27 cellular contexts compared by ENCODE assay signal in the genomic region with DNA sequence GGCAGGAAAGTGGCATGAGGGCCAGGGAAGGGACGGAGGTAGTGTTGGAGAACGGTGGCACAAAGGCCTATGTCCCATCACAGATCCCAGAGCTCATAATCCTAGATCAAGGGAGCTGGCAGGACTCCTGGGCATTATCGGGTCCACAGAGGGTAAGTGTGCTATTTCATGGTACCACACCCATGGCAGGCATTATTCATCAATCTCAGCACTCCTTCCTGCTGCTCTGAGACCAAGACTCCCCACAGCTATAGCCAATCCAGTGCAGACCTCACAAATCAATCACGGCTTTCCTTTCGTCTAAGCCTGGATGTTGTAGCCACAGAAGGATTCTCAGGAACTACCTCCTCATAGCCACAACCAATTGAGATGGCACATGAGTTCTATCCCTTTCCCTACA.
DNase-seq lines count a peak whose midpoint lies in the region; ATAC-seq, FAIRE-seq and TF ChIP-seq lines count a peak whose summit lies in the region.
"Had no signal": no experiment of that assay in that cellular context is flagged by ENCODE, and none has a peak within 500 bp of the region (broad histone marks: within the 10 kb centered on the region; RNA-seq: fewer than 3 reads in every experiment).

No MANE protein-coding gene starts in this region.

- intact Hi-C loops in K562 (cut with micrococcal nuclease) (loop anchor here (10.0 kb wide), 1 partner anchor 465 kb away; no protein-coding TSS in a partner anchor), natural killer cell (cut with micrococcal nuclease) (loop anchor here (5.0 kb wide), 1 partner anchor 267 kb away; no protein-coding TSS in a partner anchor), posterior cingulate gyrus (cut with DNase I) (no loop called here)

- DNase-seq in CD8-positive, alpha-beta memory T cell: no peak
- DNase-seq in T-helper 17 cell (no peak), K562 (ENCODE audit: extremely low read depth in 1 of 4, low spot score in 3 of 4) (no peak), natural killer cell (no peak), posterior cingulate gyrus (no peak)
- DNase-seq in activated CD4-positive, alpha-beta T cell treated with anti-CD3 and anti-CD28 coated beads, Interleukin-2, amount 50 U/mL, for 48 hours: no peak
- DNase-seq: activated CD4-positive, CD25-positive, alpha-beta regulatory T cell; activated CD8-positive, alpha-beta memory T cell treated with anti-CD3 and anti-CD28 coated beads for 24 hours; Caco-2; central memory CD4-positive, alpha-beta T cell; DMS79 treated with DMSO at 0.1 percent for 48 hours; islet precursor cell; NCI-H1436; NCI-H2081 treated with DMSO at 0.1 percent for 48 hours; NCI-H345; NCI-H774; right cardiac atrium; SJCRH30; spleen; stimulated activated CD4-positive, alpha-beta T cell treated with anti-CD3 and anti-CD28 coated beads, Interleukin-2, amount 100 ng/mL, for 48 hours; upper lobe of right lung had no signal

- peaks cover 0 to 13% of the 10 kb centered on the region in 2 donors for H3K27me3 Mint-ChIP-seq in CD8-positive, alpha-beta memory T cell
- H3K27me3 Mint-ChIP-seq in T-helper 17 cell (no peaks in the 10 kb centered on the region), natural killer cell (ENCODE audit: low read depth in 2 of 2) (no peaks in the 10 kb centered on the region)
- H3K27me3 Mint-ChIP-seq: activated naive CD4-positive, alpha-beta T cell treated with anti-CD3 and anti-CD28 coated beads, Interleukin-2, amount 50 U/mL, for 24 hours had no signal

- no peak for TF ChIP-seq POLR2A in K562 (conservative IDR thresholded peaks at IDR 0.05)
- no peak for TF ChIP-seq POLR2A in gastroesophageal sphincter (IDR thresholded peaks at IDR 0.05)

- H3K36me3 ChIP-seq in CD8-positive, alpha-beta memory T cell (ENCODE audit: insufficient read depth, low read length): peaks cover 41% of the 10 kb centered on the region
- H3K36me3 ChIP-seq in K562 (ENCODE audit: control insufficient read depth, insufficient read depth, low read length) (peaks cover 6% of the 10 kb centered on the region; the same call in 1 of the 3 replicates), gastroesophageal sphincter (peaks cover 0 to 80% of the 10 kb centered on the region in 2 donors)
- H3K36me3 ChIP-seq: HAP-1 had no signal

- H3K4me1 Mint-ChIP-seq in CD8-positive, alpha-beta memory T cell: peaks cover 3 to 9% (median 4%) of the 10 kb centered on the region in 3 donors
- H3K4me1 Mint-ChIP-seq in T-helper 17 cell (peaks cover 14% of the 10 kb centered on the region), natural killer cell (peaks cover 32 to 42% of the 10 kb centered on the region in 2 donors)
- H3K4me1 Mint-ChIP-seq: activated naive CD4-positive, alpha-beta T cell treated with anti-CD3 and anti-CD28 coated beads, Interleukin-2, amount 50 U/mL, for 24 hours had no signal

- H3K9me1 ChIP-seq in K562 (ENCODE audit: control insufficient read depth, insufficient read depth, low read length): peaks cover 2% of the 10 kb centered on the region

- CTCF ChIA-PET in CD8-positive, alpha-beta memory T cell (lab: Charles Lee): interaction anchor here (1.1 to 1.7 kb wide), 2 partner anchors 18 to 19 kb away, joined by 3 to 6 read pairs; no protein-coding TSS in a partner anchor
- CTCF ChIA-PET in K562 (lab: Yijun Ruan, JAX; ENCODE audit: low intra/inter-chr PET ratio): no interaction called here

- H3K4me1 ChIP-seq in CD8-positive, alpha-beta memory T cell (ENCODE audit: insufficient read depth, low read length): no peaks in the 10 kb centered on the region
- H3K4me1 ChIP-seq in K562 (replicated peaks in 1 of 2; ENCODE audit: control insufficient read depth in 2 of 2, insufficient read depth in 2 of 2, low read length in 2 of 2) (peaks cover 0 to 14% of the 10 kb centered on the region in 2 experiments; a peak in 2 of 5 replicates), gastroesophageal sphincter (no peaks in the 10 kb centered on the region)
- H3K4me1 ChIP-seq: Caco-2, HAP-1, parathyroid adenoma, SJCRH30, suprapubic skin, upper lobe of right lung had no signal

- no peak overlapping the region for H3K4me3 Mint-ChIP-seq in CD8-positive, alpha-beta memory T cell
- H3K4me3 Mint-ChIP-seq in T-helper 17 cell (no peak overlapping the region), natural killer cell (peak overlapping the region; percentile 49)
- H3K4me3 Mint-ChIP-seq: activated naive CD4-positive, alpha-beta T cell treated with anti-CD3 and anti-CD28 coated beads, Interleukin-2, amount 50 U/mL, for 24 hours had no signal

- H3K9ac ChIP-seq in K562 (ENCODE audit: insufficient read depth in 1 of 2, low read depth in 2 of 2, low read length in 2 of 2): no peak overlapping the region
- H3K9ac ChIP-seq: BLaER1, parathyroid adenoma had no signal

- no peak overlapping the region for H3K4me3 ChIP-seq in CD8-positive, alpha-beta memory T cell (ENCODE audit: low read length)
- H3K4me3 ChIP-seq in K562 (no peak overlapping the region), gastroesophageal sphincter (no peak overlapping the region)
- H3K4me3 ChIP-seq: BLaER1, HAP-1, SJCRH30, spleen, suprapubic skin, upper lobe of right lung had no signal

- in situ Hi-C loops in K562 (cut with MboI): no loop called here

- no peak overlapping the region for H2AFZ ChIP-seq in K562 (ENCODE audit: low read depth, low read length)
- H2AFZ ChIP-seq: parathyroid adenoma had no signal

- 39% methylated on average over 5 of the region's 5 CpGs for WGBS in K562 (ENCODE audit: insufficient coverage, low coverage, missing lambda C conversion rate)
- 94% methylated on average over 3 of the region's 5 CpGs; no CpG with 5 or more reads in 1 of the 2 donors for WGBS in gastroesophageal sphincter (ENCODE audit: low coverage in 1 of 2), 2 donors

- no peak for ATAC-seq in T-helper 17 cell
- no peak for ATAC-seq in K562
- ATAC-seq in natural killer cell: no peak
- ATAC-seq in gastroesophageal sphincter: no peak
- ATAC-seq: right cardiac atrium, upper lobe of right lung had no signal

- TF ChIP-seq CTCF in K562 (IDR thresholded peaks at IDR 0.05 in 2 of 3, conservative IDR thresholded peaks at IDR 0.05 in 1 of 3; ENCODE audit: insufficient read depth in 2 of 3, low read depth in 1 of 3, low read length in 3 of 3): no peak
- no peak for TF ChIP-seq CTCF in natural killer cell (IDR thresholded peaks at IDR 0.05)
- TF ChIP-seq CTCF in gastroesophageal sphincter (IDR thresholded peaks at IDR 0.05): no peak

- H3K27me3 ChIP-seq in CD8-positive, alpha-beta memory T cell (ENCODE audit: insufficient read depth, low read length, poor library complexity, severe bottlenecking): no peaks in the 10 kb centered on the region
- H3K27me3 ChIP-seq in K562 (ENCODE audit: control insufficient read depth in 2 of 2, insufficient read depth in 2 of 2, low read length in 2 of 2): no peaks in the 10 kb centered on the region
- H3K27me3 ChIP-seq in gastroesophageal sphincter: no peaks in the 10 kb centered on the region
- H3K27me3 ChIP-seq: BLaER1, SJCRH30, spleen, suprapubic skin, upper lobe of right lung had no signal

- TF ChIP-seq RAD21 in K562 (CRISPR knock-in tag; conservative IDR thresholded peaks at IDR 0.05 in 1 of 2, IDR thresholded peaks at IDR 0.05 in 1 of 2): no peak

- H3K79me2 ChIP-seq in K562 (ENCODE audit: control insufficient read depth, insufficient read depth, low read length): no peaks in the 10 kb centered on the region
- H3K79me2 ChIP-seq: parathyroid adenoma had no signal

- H3K9me3 Mint-ChIP-seq in CD8-positive, alpha-beta memory T cell: no peaks in the 10 kb centered on the region
- no peaks in the 10 kb centered on the region for H3K9me3 Mint-ChIP-seq in natural killer cell
- H3K9me3 Mint-ChIP-seq: activated naive CD4-positive, alpha-beta T cell treated with anti-CD3 and anti-CD28 coated beads, Interleukin-2, amount 50 U/mL, for 24 hours had no signal

- H4K20me1 ChIP-seq in K562 (replicated peaks; ENCODE audit: control insufficient read depth, insufficient read depth, low read length): peaks cover 11% of the 10 kb centered on the region; the same call in 1 of the 2 replicates
- H4K20me1 ChIP-seq: BLaER1 had no signal

- peak overlapping the region in 7 of 8 donors; percentile 33 to 75 (median 54) for H3K27ac Mint-ChIP-seq in CD8-positive, alpha-beta memory T cell
- H3K27ac Mint-ChIP-seq in T-helper 17 cell: peak overlapping the region; percentile 69
- H3K27ac Mint-ChIP-seq in natural killer cell: peak overlapping the region; percentile 82 to 88

- no TSS peak for BruUV-seq in K562 (replicated peaks; lab: Mats Ljungman, UMichigan)

- POLR2A ChIA-PET in CD8-positive, alpha-beta memory T cell (lab: Charles Lee): no interaction called here
- POLR2A ChIA-PET in K562 (lab: Yijun Ruan, JAX): no interaction called here

- FAIRE-seq in K562 (lab: Jason Lieb, UNC): no peak

- H3K27ac ChIP-seq in CD8-positive, alpha-beta memory T cell (ENCODE audit: low read depth, low read length): no peak overlapping the region
- no peak overlapping the region for H3K27ac ChIP-seq in K562 (ENCODE audit: extremely low read depth, low read depth, low read length)
- H3K27ac ChIP-seq in gastroesophageal sphincter: no peak overlapping the region
- H3K27ac ChIP-seq: BLaER1, parathyroid adenoma, SJCRH30, spleen, suprapubic skin, upper lobe of right lung had no signal

- no peak for TF ChIP-seq EP300 in K562 (IDR thresholded peaks at IDR 0.05; ENCODE audit: low read length)
- TF ChIP-seq EP300 in gastroesophageal sphincter (IDR thresholded peaks at IDR 0.05): no peak

- no peaks in the 10 kb centered on the region for H3K9me3 ChIP-seq in CD8-positive, alpha-beta memory T cell (ENCODE audit: low read length)
- H3K9me3 ChIP-seq in T-helper 17 cell (ENCODE audit: control insufficient read depth, low read length, poor library complexity, severe bottlenecking) (no peaks in the 10 kb centered on the region), K562 (replicated peaks; ENCODE audit: control insufficient read depth, insufficient read depth, low read depth, low read length) (no peaks in the 10 kb centered on the region), gastroesophageal sphincter (no peaks in the 10 kb centered on the region)
- H3K9me3 ChIP-seq: BLaER1, Caco-2, HAP-1, SJCRH30, spleen, suprapubic skin, upper lobe of right lung had no signal

- no peak overlapping the region for H3K4me2 ChIP-seq in K562 (ENCODE audit: insufficient read depth, low read length)
- H3K4me2 ChIP-seq: BLaER1 had no signal

- H3K36me3 Mint-ChIP-seq in CD8-positive, alpha-beta memory T cell: peaks cover 11 to 85% (median 19%) of the 10 kb centered on the region in 3 donors
- H3K36me3 Mint-ChIP-seq in T-helper 17 cell (ENCODE audit: low read depth) (peaks cover 14% of the 10 kb centered on the region), natural killer cell (peaks cover 24% of the 10 kb centered on the region)
